ENCODE assay signal across 8 cellular contexts in genomic region chr6:137870744-137871247, GRCh38.
DNase-seq lines count a peak whose midpoint lies in the region; ATAC-seq lines count a peak whose summit lies in the region.

No MANE protein-coding gene starts in this region.

- peaks cover 17 to 24% of the 10 kb centered on the region in 2 donors for H3K36me3 ChIP-seq in mucosa of rectum (ENCODE audit: control insufficient read depth in 2 of 2, insufficient read depth in 2 of 2, low read length in 2 of 2)

- no peaks in the 10 kb centered on the region for H3K9me3 ChIP-seq in mucosa of rectum (ENCODE audit: control insufficient read depth in 2 of 2, low read length in 2 of 2)

- ATAC-seq in HG03432 (IDR thresholded peaks at IDR 0.05; ENCODE audit: unreplicated experiment): peak; percentile 20
- peak; percentile 42 for ATAC-seq in activated naive CD8-positive, alpha-beta T cell treated with anti-CD3 and anti-CD28 coated beads, Interleukin-2, amount 50 U/mL, for 24 hours

- DNase-seq in SIG-M5 treated with dmso at 0.1 percent for 504 hours (lab: John Stamatoyannopoulos, UW; ENCODE audit: unreplicated experiment) (peak; percentile 30), SIG-M5 (lab: John Stamatoyannopoulos, UW) (no peak), NOMO-1 treated with dmso at 0.1 percent for 144 hours (lab: John Stamatoyannopoulos, UW; ENCODE audit: unreplicated experiment) (no peak), NCI-H446 treated with DMSO at 0.1 percent for 48 hours (lab: John Stamatoyannopoulos, UW) (no peak), NCI-H446 (lab: John Stamatoyannopoulos, UW) (no peak)
- DNase-seq in activated naive CD8-positive, alpha-beta T cell treated with anti-CD3 and anti-CD28 coated beads, Interleukin-2, amount 50 U/mL, for 24 hours: no peak

- H3K27ac ChIP-seq in mucosa of rectum (ENCODE audit: low read depth in 2 of 2, low read length in 2 of 2): peak overlapping the region; percentile 17 to 51

- peaks cover 82% of the 10 kb centered on the region for H3K36me3 Mint-ChIP-seq in activated naive CD8-positive, alpha-beta T cell treated with anti-CD3 and anti-CD28 coated beads, Interleukin-2, amount 50 U/mL, for 24 hours (ENCODE audit: low read depth)

- peak overlapping the region; percentile 93 for H3K4me3 Mint-ChIP-seq in activated naive CD8-positive, alpha-beta T cell treated with anti-CD3 and anti-CD28 coated beads, Interleukin-2, amount 50 U/mL, for 24 hours

- H3K27ac Mint-ChIP-seq in activated naive CD8-positive, alpha-beta T cell treated with anti-CD3 and anti-CD28 coated beads, Interleukin-2, amount 50 U/mL, for 24 hours: peak overlapping the region; percentile 94

- no peaks in the 10 kb centered on the region for H3K27me3 Mint-ChIP-seq in activated naive CD8-positive, alpha-beta T cell treated with anti-CD3 and anti-CD28 coated beads, Interleukin-2, amount 50 U/mL, for 24 hours

- peak overlapping the region; percentile 95 to 99 for H3K4me3 ChIP-seq in mucosa of rectum (ENCODE audit: low read length in 2 of 2)

- no peaks in the 10 kb centered on the region for H3K9me3 Mint-ChIP-seq in activated naive CD8-positive, alpha-beta T cell treated with anti-CD3 and anti-CD28 coated beads, Interleukin-2, amount 50 U/mL, for 24 hours

- peaks cover 48% of the 10 kb centered on the region for H3K4me1 Mint-ChIP-seq in activated naive CD8-positive, alpha-beta T cell treated with anti-CD3 and anti-CD28 coated beads, Interleukin-2, amount 50 U/mL, for 24 hours

- H3K27me3 ChIP-seq in mucosa of rectum (ENCODE audit: control insufficient read depth in 2 of 2, insufficient read depth in 2 of 2, low read length in 2 of 2): no peaks in the 10 kb centered on the region

- peak overlapping the region; percentile 46 to 60 for H3K9ac ChIP-seq in mucosa of rectum (ENCODE audit: low read depth in 1 of 2, low read length in 2 of 2)

- peaks cover 30 to 45% of the 10 kb centered on the region in 2 donors for H3K4me1 ChIP-seq in mucosa of rectum (ENCODE audit: control insufficient read depth in 2 of 2, insufficient read depth in 2 of 2, low read length in 2 of 2)
